Comparison of ENCODE assay signal across 1 cellular context in genomic region chr6:158232445-158233213, GRCh38.
TF ChIP-seq lines count a peak whose summit lies in the region.

No MANE protein-coding gene starts in this region.

TF ChIP-seq in HEK293, 187 proteins besides CTCF, POLR2A, EP300 and RAD21 (continued from another document and continues in another):
- TF ChIP-seq ZNF580 (tag by site-specific recombination; IDR thresholded peaks at IDR 0.05) (no peak), ZSCAN5A (tag by site-specific recombination; IDR thresholded peaks at IDR 0.05) (no peak), ZNF114 (tag by site-specific recombination; IDR thresholded peaks at IDR 0.05) (no peak), ZNF221 (tag by site-specific recombination; IDR thresholded peaks at IDR 0.05; ENCODE audit: borderline replicate concordance) (no peak), ZNF585B (tag by site-specific recombination; IDR thresholded peaks at IDR 0.05) (no peak), SP3 (tag by site-specific recombination; IDR thresholded peaks at IDR 0.05) (peak; percentile 45), ZBTB1 (tag by site-specific recombination; IDR thresholded peaks at IDR 0.05) (no peak), ZNF571 (tag by site-specific recombination; IDR thresholded peaks at IDR 0.05) (no peak), ZNF600 (tag by site-specific recombination; IDR thresholded peaks at IDR 0.05) (peak; percentile 99), ZNF791 (tag by site-specific recombination; IDR thresholded peaks at IDR 0.05) (no peak), ZFP37 (tag by site-specific recombination; IDR thresholded peaks at IDR 0.05) (peak; percentile 70; the same call in 1 of the 2 replicates), ZNF341 (tag by site-specific recombination; IDR thresholded peaks at IDR 0.05; ENCODE audit: low read depth) (peak; percentile 78), KLF7 (tag by site-specific recombination; IDR thresholded peaks at IDR 0.05; ENCODE audit: borderline replicate concordance) (no peak), GLI2 (tag by site-specific recombination; IDR thresholded peaks at IDR 0.05; ENCODE audit: borderline replicate concordance, low read depth) (no peak), ZNF19 (tag by site-specific recombination; IDR thresholded peaks at IDR 0.05; ENCODE audit: low read depth) (no peak), ZNF274 (IDR thresholded peaks at IDR 0.05; ENCODE audit: low read length) (no peak), ZNF274 (tag by site-specific recombination; IDR thresholded peaks at IDR 0.05; ENCODE audit: borderline replicate concordance) (no peak), IKZF3 (tag by site-specific recombination; IDR thresholded peaks at IDR 0.05) (no peak), ZNF776 (tag by site-specific recombination; IDR thresholded peaks at IDR 0.05; ENCODE audit: borderline replicate concordance) (no peak), ZNF324 (tag by site-specific recombination; IDR thresholded peaks at IDR 0.05) (peak; percentile 71), ZNF302 (tag by site-specific recombination; IDR thresholded peaks at IDR 0.05; ENCODE audit: low read depth) (no peak), ZNF621 (tag by site-specific recombination; IDR thresholded peaks at IDR 0.05) (no peak), ZNF416 (tag by site-specific recombination; IDR thresholded peaks at IDR 0.05) (no peak), ZNF747 (tag by site-specific recombination; IDR thresholded peaks at IDR 0.05) (no peak), ZNF24 (tag by site-specific recombination; IDR thresholded peaks at IDR 0.05) (0 out of 2 replicates have a peak, but pooled peaks have one; percentile 52), ZNF292 (tag by site-specific recombination; IDR thresholded peaks at IDR 0.05; ENCODE audit: borderline replicate concordance, low read depth) (no peak), ZNF248 (tag by site-specific recombination; IDR thresholded peaks at IDR 0.05) (no peak), ZBTB7A (tag by site-specific recombination; IDR thresholded peaks at IDR 0.05; ENCODE audit: low read depth) (no peak), ZNF174 (tag by site-specific recombination; IDR thresholded peaks at IDR 0.05) (no peak), HOXA7 (CRISPR knock-in tag; IDR thresholded peaks at IDR 0.05; ENCODE audit: borderline replicate concordance) (no peak), KLF16 (tag by site-specific recombination; IDR thresholded peaks at IDR 0.05) (no peak; the same call in none of the 2 replicates), GLIS1 (tag by site-specific recombination; IDR thresholded peaks at IDR 0.05) (peak; percentile 55), MYNN (tag by site-specific recombination; IDR thresholded peaks at IDR 0.05; ENCODE audit: borderline replicate concordance) (no peak; the same call in 1 of the 2 replicates), ZNF529 (tag by site-specific recombination; IDR thresholded peaks at IDR 0.05; ENCODE audit: insufficient replicate concordance) (no peak), ZNF426 (tag by site-specific recombination; IDR thresholded peaks at IDR 0.05) (no peak), ZNF596 (tag by site-specific recombination; IDR thresholded peaks at IDR 0.05) (no peak), ZNF202 (tag by site-specific recombination; IDR thresholded peaks at IDR 0.05; ENCODE audit: borderline replicate concordance) (no peak), ZNF510 (tag by site-specific recombination; IDR thresholded peaks at IDR 0.05; ENCODE audit: insufficient replicate concordance) (no peak), ZNF677 (tag by site-specific recombination; IDR thresholded peaks at IDR 0.05) (no peak), ZBTB48 (tag by site-specific recombination; IDR thresholded peaks at IDR 0.05) (no peak), ZNF549 (tag by site-specific recombination; IDR thresholded peaks at IDR 0.05) (no peak), ZNF624 (tag by site-specific recombination; IDR thresholded peaks at IDR 0.05) (no peak), ZNF350 (tag by site-specific recombination; IDR thresholded peaks at IDR 0.05) (no peak), ZNF561 (tag by site-specific recombination; IDR thresholded peaks at IDR 0.05; ENCODE audit: borderline replicate concordance) (0 out of 2 replicates have a peak, but pooled peaks have one; percentile 72), ZNF830 (tag by site-specific recombination; IDR thresholded peaks at IDR 0.05; ENCODE audit: low read depth) (no peak), ZNF837 (tag by site-specific recombination; IDR thresholded peaks at IDR 0.05) (no peak), PBX3 (CRISPR knock-in tag; IDR thresholded peaks at IDR 0.05) (peak; percentile 18; the same call in 1 of the 2 replicates), ZNF558 (tag by site-specific recombination; IDR thresholded peaks at IDR 0.05) (no peak)
- TF ChIP-seq, protein P1, sequence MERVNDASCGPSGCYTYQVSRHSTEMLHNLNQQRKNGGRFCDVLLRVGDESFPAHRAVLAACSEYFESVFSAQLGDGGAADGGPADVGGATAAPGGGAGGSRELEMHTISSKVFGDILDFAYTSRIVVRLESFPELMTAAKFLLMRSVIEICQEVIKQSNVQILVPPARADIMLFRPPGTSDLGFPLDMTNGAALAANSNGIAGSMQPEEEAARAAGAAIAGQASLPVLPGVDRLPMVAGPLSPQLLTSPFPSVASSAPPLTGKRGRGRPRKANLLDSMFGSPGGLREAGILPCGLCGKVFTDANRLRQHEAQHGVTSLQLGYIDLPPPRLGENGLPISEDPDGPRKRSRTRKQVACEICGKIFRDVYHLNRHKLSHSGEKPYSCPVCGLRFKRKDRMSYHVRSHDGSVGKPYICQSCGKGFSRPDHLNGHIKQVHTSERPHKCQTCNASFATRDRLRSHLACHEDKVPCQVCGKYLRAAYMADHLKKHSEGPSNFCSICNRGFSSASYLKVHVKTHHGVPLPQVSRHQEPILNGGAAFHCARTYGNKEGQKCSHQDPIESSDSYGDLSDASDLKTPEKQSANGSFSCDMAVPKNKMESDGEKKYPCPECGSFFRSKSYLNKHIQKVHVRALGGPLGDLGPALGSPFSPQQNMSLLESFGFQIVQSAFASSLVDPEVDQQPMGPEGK (tag by site-specific recombination; IDR thresholded peaks at IDR 0.05), result peak; percentile 94
- TF ChIP-seq, protein P2, sequence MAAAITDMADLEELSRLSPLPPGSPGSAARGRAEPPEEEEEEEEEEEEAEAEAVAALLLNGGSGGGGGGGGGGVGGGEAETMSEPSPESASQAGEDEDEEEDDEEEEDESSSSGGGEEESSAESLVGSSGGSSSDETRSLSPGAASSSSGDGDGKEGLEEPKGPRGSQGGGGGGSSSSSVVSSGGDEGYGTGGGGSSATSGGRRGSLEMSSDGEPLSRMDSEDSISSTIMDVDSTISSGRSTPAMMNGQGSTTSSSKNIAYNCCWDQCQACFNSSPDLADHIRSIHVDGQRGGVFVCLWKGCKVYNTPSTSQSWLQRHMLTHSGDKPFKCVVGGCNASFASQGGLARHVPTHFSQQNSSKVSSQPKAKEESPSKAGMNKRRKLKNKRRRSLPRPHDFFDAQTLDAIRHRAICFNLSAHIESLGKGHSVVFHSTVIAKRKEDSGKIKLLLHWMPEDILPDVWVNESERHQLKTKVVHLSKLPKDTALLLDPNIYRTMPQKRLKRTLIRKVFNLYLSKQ (tag by site-specific recombination; IDR thresholded peaks at IDR 0.05; ENCODE audit: borderline replicate concordance), result no peak
- TF ChIP-seq, protein P3, sequence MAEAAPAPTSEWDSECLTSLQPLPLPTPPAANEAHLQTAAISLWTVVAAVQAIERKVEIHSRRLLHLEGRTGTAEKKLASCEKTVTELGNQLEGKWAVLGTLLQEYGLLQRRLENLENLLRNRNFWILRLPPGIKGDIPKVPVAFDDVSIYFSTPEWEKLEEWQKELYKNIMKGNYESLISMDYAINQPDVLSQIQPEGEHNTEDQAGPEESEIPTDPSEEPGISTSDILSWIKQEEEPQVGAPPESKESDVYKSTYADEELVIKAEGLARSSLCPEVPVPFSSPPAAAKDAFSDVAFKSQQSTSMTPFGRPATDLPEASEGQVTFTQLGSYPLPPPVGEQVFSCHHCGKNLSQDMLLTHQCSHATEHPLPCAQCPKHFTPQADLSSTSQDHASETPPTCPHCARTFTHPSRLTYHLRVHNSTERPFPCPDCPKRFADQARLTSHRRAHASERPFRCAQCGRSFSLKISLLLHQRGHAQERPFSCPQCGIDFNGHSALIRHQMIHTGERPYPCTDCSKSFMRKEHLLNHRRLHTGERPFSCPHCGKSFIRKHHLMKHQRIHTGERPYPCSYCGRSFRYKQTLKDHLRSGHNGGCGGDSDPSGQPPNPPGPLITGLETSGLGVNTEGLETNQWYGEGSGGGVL (tag by site-specific recombination; IDR thresholded peaks at IDR 0.05), result peak; percentile 55; the same call in 1 of the 2 replicates
- TF ChIP-seq, protein P4, sequence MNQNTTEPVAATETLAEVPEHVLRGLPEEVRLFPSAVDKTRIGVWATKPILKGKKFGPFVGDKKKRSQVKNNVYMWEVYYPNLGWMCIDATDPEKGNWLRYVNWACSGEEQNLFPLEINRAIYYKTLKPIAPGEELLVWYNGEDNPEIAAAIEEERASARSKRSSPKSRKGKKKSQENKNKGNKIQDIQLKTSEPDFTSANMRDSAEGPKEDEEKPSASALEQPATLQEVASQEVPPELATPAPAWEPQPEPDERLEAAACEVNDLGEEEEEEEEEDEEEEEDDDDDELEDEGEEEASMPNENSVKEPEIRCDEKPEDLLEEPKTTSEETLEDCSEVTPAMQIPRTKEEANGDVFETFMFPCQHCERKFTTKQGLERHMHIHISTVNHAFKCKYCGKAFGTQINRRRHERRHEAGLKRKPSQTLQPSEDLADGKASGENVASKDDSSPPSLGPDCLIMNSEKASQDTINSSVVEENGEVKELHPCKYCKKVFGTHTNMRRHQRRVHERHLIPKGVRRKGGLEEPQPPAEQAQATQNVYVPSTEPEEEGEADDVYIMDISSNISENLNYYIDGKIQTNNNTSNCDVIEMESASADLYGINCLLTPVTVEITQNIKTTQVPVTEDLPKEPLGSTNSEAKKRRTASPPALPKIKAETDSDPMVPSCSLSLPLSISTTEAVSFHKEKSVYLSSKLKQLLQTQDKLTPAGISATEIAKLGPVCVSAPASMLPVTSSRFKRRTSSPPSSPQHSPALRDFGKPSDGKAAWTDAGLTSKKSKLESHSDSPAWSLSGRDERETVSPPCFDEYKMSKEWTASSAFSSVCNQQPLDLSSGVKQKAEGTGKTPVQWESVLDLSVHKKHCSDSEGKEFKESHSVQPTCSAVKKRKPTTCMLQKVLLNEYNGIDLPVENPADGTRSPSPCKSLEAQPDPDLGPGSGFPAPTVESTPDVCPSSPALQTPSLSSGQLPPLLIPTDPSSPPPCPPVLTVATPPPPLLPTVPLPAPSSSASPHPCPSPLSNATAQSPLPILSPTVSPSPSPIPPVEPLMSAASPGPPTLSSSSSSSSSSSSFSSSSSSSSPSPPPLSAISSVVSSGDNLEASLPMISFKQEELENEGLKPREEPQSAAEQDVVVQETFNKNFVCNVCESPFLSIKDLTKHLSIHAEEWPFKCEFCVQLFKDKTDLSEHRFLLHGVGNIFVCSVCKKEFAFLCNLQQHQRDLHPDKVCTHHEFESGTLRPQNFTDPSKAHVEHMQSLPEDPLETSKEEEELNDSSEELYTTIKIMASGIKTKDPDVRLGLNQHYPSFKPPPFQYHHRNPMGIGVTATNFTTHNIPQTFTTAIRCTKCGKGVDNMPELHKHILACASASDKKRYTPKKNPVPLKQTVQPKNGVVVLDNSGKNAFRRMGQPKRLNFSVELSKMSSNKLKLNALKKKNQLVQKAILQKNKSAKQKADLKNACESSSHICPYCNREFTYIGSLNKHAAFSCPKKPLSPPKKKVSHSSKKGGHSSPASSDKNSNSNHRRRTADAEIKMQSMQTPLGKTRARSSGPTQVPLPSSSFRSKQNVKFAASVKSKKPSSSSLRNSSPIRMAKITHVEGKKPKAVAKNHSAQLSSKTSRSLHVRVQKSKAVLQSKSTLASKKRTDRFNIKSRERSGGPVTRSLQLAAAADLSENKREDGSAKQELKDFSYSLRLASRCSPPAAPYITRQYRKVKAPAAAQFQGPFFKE (tag by site-specific recombination; IDR thresholded peaks at IDR 0.05; ENCODE audit: borderline replicate concordance), result no peak
- TF ChIP-seq, protein P5, sequence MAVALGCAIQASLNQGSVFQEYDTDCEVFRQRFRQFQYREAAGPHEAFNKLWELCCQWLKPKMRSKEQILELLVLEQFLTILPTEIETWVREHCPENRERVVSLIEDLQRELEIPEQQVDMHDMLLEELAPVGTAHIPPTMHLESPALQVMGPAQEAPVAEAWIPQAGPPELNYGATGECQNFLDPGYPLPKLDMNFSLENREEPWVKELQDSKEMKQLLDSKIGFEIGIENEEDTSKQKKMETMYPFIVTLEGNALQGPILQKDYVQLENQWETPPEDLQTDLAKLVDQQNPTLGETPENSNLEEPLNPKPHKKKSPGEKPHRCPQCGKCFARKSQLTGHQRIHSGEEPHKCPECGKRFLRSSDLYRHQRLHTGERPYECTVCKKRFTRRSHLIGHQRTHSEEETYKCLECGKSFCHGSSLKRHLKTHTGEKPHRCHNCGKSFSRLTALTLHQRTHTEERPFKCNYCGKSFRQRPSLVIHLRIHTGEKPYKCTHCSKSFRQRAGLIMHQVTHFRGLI (tag by site-specific recombination; IDR thresholded peaks at IDR 0.05), result no peak
- TF ChIP-seq, protein P6, sequence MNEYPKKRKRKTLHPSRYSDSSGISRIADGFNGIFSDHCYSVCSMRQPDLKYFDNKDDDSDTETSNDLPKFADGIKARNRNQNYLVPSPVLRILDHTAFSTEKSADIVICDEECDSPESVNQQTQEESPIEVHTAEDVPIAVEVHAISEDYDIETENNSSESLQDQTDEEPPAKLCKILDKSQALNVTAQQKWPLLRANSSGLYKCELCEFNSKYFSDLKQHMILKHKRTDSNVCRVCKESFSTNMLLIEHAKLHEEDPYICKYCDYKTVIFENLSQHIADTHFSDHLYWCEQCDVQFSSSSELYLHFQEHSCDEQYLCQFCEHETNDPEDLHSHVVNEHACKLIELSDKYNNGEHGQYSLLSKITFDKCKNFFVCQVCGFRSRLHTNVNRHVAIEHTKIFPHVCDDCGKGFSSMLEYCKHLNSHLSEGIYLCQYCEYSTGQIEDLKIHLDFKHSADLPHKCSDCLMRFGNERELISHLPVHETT (tag by site-specific recombination; IDR thresholded peaks at IDR 0.05), result no peak
